In genomic region chr21:32544697-32545096, GRCh38 we compare ENCODE assay signal across 26 cellular contexts. TPM values are rescaled to one million over a fixed set of nuclear protein-coding genes. Genes with fewer than 3 reads are reported as not detected.
"Had no signal": no experiment of that assay in that cellular context is flagged by ENCODE, and none has a peak within 500 bp of the region (broad histone marks: within the 10 kb centered on the region; RNA-seq: fewer than 3 reads in every experiment).

No MANE protein-coding gene starts in this region.

- H3K27me3 ChIP-seq: MG63, SJSA1 had no signal

- DNase-seq: IMR-90, Karpas-422, KG1, MG63, MV-4-11, NCI-H1048, NCI-H1105, NCI-H1417 treated with DMSO at 0.1 percent for 48 hours, NCI-H146, NCI-H1694 treated with DMSO at 0.1 percent for 48 hours, NCI-H1930, NCI-H2081 treated with DMSO at 0.1 percent for 48 hours, NCI-H2171, NCI-H226, NCI-H446, NCI-H510A, NCI-H524 treated with DMSO at 0.1 percent for 48 hours, NCI-H69, NCI-H774, Right ventricle myocardium superior, RPMI8226, SIG-M5 had no signal

- H3K4me1 ChIP-seq: SJSA1 had no signal

- H3K27ac ChIP-seq: SJSA1, SK-N-MC had no signal

- H3K4me3 ChIP-seq: MG63, SJSA1, SK-N-MC had no signal

- H3K36me3 ChIP-seq: MG63, SJSA1 had no signal

- FAIRE-seq: HepG2, RCC 7860 had no signal

- H3K9me3 ChIP-seq: MG63, SJSA1 had no signal

RNA-seq across cellular contexts. Expression of gene TCP10L, which starts 40.6 kb away (rescaled TPM):
- total RNA-seq: IMR-90, SJSA1 had no signal
